In the genomic region with DNA sequence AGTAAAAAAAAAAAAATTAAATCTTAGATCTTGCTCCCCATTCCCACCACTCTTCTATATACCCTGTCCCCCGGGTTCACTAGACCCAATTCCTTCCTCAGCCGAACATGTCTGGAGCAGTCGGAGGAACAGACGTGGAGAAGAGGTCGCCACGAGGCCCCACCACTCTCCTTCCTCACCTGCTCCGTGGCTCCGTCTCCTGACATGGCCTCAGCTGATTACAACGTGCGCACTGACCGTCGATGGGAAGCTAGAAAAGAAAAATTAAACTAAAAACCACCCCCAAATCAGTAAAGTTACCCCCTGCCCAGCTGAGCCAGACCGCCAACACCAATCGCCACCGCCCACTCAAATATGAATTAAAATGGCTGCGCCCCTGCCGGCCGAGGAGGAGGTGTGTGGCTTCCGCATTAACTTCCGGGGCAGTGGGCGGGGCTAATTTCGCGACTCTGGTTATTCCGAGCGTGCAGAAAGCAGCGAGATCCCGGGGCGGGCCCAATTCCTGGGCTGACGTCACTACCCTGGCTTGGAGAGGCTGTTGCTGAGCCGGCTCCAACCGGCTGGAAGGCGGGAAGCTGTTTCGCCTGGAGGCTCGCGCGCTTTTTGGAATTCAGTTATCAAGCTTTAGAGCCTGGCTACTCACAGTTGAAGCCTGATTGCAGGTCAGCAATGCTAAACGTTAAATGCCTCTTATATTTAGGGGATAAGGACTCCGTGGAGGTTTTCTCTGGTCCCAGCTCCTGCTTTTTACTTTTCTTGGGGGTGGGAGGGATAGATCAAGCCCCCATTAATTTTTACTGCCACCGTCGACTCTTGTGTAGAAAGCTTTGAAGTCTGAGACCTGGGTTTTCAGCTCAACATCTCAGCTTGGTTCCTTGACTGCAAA, we compare ENCODE assay signal across 8 cellular contexts. TPM values are rescaled to one million over a fixed set of nuclear protein-coding genes. Genes with fewer than 3 reads are reported as not detected.
DNase-seq lines count a peak whose midpoint lies in the region; ATAC-seq and TF ChIP-seq lines count a peak whose summit lies in the region.

A gene (minus strand): TSS at position 361 of the 886 bp plus-strand sequence. CDS start 155 bp downstream, at position 206.

- POLR2A ChIA-PET in Panc1 (lab: Charles Lee) = interaction anchor here (0.6 to 0.7 kb wide), 4 partner anchors 92 to 471 kb away, joined by 3 to 8 read pairs (median 3); a partner anchor contains a TSS

- H3K36me3 Mint-ChIP-seq in activated T-cell treated with anti-CD3 and anti-CD28 coated beads, Interleukin-2, amount 50 U/mL, for 4 hours (ENCODE audit: insufficient read depth) = peaks cover 15% of the 10 kb centered on the region

- peaks cover 7% of the 10 kb centered on the region; the same call in 1 of the 2 replicates for H3K36me3 ChIP-seq in Panc1 (ENCODE audit: control insufficient read depth, insufficient read depth, low read length)
- no peaks in the 10 kb centered on the region for H3K36me3 ChIP-seq in mucosa of rectum (ENCODE audit: control insufficient read depth in 2 of 2, insufficient read depth in 2 of 2, low read length in 2 of 2)

- in situ Hi-C loops in Panc1 (cut with HindIII; ENCODE audit: low pct_unique_long_range_greater_than_20kb, low sequenced_read_pairs) = no loop called here

- H3K4me1 Mint-ChIP-seq in activated T-cell treated with anti-CD3 and anti-CD28 coated beads, Interleukin-2, amount 50 U/mL, for 4 hours (ENCODE audit: low read depth) = peaks cover 38% of the 10 kb centered on the region

- peak; percentile 89 for TF ChIP-seq POLR2A in erythroblast (IDR thresholded peaks at IDR 0.05; ENCODE audit: low read length)

- H3K9ac ChIP-seq in mucosa of rectum (ENCODE audit: low read depth in 1 of 2, low read length in 2 of 2) = peak within 1 kb of the TSS; percentile 86 to 91

- DNase-seq in DMS79 (lab: John Stamatoyannopoulos, UW) (peak; percentile 98), KG1 (lab: John Stamatoyannopoulos, UW) (peak; percentile 95), Panc1 (ENCODE audit: low read depth, low spot score) (peak; percentile 94), erythroblast (lab: John Stamatoyannopoulos, UW) (peak; percentile 96 to 98)
- DNase-seq in activated T-cell treated with anti-CD3 and anti-CD28 coated beads, Interleukin-2, amount 50 U/mL, for 4 hours = peak; percentile 96
- peak; percentile 99 for DNase-seq in stimulated activated CD8-positive, alpha-beta memory T cell treated with anti-CD3 and anti-CD28 coated beads, Interleukin-4, amount 100 ng/mL, for 48 hours

- H3K4me3 Mint-ChIP-seq in activated T-cell treated with anti-CD3 and anti-CD28 coated beads, Interleukin-2, amount 50 U/mL, for 4 hours = peak within 1 kb of the TSS; percentile 99

- intact Hi-C loops in Panc1 (cut with micrococcal nuclease; ENCODE audit: unreplicated experiment) = no loop called here

- no peaks in the 10 kb centered on the region for H3K27me3 ChIP-seq in Panc1 (ENCODE audit: control insufficient read depth, insufficient read depth, low read length)
- no peaks in the 10 kb centered on the region for H3K27me3 ChIP-seq in mucosa of rectum (ENCODE audit: control insufficient read depth in 2 of 2, insufficient read depth in 2 of 2, low read length in 2 of 2)

- no peaks in the 10 kb centered on the region for H3K9me3 ChIP-seq in Panc1 (ENCODE audit: control insufficient read depth, insufficient read depth, low read depth, low read length)
- H3K9me3 ChIP-seq in mucosa of rectum (ENCODE audit: control insufficient read depth in 2 of 2, low read length in 2 of 2) = no peaks in the 10 kb centered on the region

- H3K27me3 Mint-ChIP-seq in activated T-cell treated with anti-CD3 and anti-CD28 coated beads, Interleukin-2, amount 50 U/mL, for 4 hours (ENCODE audit: low read depth) = no peaks in the 10 kb centered on the region

- H3K4me3 ChIP-seq in Panc1 (ENCODE audit: low read depth in 2 of 2, low read length in 2 of 2) = peak within 1 kb of the TSS; percentile 93 to 96
- peak within 1 kb of the TSS; percentile 92 to 100 for H3K4me3 ChIP-seq in mucosa of rectum (ENCODE audit: low read length in 2 of 2)

- no TSS peak for BruUV-seq in Panc1 (replicated peaks; lab: Mats Ljungman, UMichigan)

- H3K4me1 ChIP-seq in Panc1 (ENCODE audit: control insufficient read depth, insufficient read depth, low read length) (peaks cover 13% of the 10 kb centered on the region; the same call in 1 of the 2 replicates), mucosa of rectum (ENCODE audit: control insufficient read depth in 2 of 2, insufficient read depth in 2 of 2, low read length in 2 of 2) (peaks cover 0 to 12% of the 10 kb centered on the region in 2 donors)

- peak within 1 kb of the TSS; percentile 99 for H3K27ac ChIP-seq in Panc1 (ENCODE audit: low read length)
- peak within 1 kb of the TSS; percentile 57 to 70 for H3K27ac ChIP-seq in mucosa of rectum (ENCODE audit: low read depth in 2 of 2, low read length in 2 of 2)

- ATAC-seq in GM21723 (IDR thresholded peaks at IDR 0.05; ENCODE audit: unreplicated experiment) (peak; percentile 94), Panc1 (peak; percentile 99)
- ATAC-seq in activated T-cell treated with anti-CD3 and anti-CD28 coated beads, Interleukin-2, amount 50 U/mL, for 4 hours = peak; percentile 96 to 99

- no peak for TF ChIP-seq CTCF in Panc1 (IDR thresholded peaks at IDR 0.05)

- CTCF ChIA-PET in Panc1 (lab: Charles Lee) = no interaction called here

- no peaks in the 10 kb centered on the region for H3K9me3 Mint-ChIP-seq in activated T-cell treated with anti-CD3 and anti-CD28 coated beads, Interleukin-2, amount 50 U/mL, for 4 hours

RNA-seq across cellular contexts. Expression of the gene that starts here (rescaled TPM):
- 29.8 TPM for total RNA-seq in Panc1 (2021; ENCODE audit: unreplicated experiment)
- polyA plus RNA-seq in Panc1 (2012; ENCODE audit: insufficient read length) = 17.9 TPM
- 10 to 100 TPM; 27.3 to 29.6 (median 28.0) TPM for total RNA-seq in activated T-cell treated with anti-CD3 and anti-CD28 coated beads, Interleukin-2, amount 50 U/mL, for 4 hours

Comparison
In these comparisons a context has a peak if more than half of its experiments do, and no peak if none do; other contexts are left out.
1. Peak in every context shown above with its lines: DNase-seq, ATAC-seq, H3K4me3 ChIP-seq and H3K27ac ChIP-seq.